8 cellular contexts compared by ENCODE assay signal in genomic region chr5:6583049-6583880, GRCh38. TPM values are rescaled to one million over a fixed set of nuclear protein-coding genes. Genes with fewer than 3 reads are reported as not detected.
DNase-seq lines count a peak whose midpoint lies in the region; ATAC-seq, FAIRE-seq and TF ChIP-seq lines count a peak whose summit lies in the region.

No MANE protein-coding gene starts in this region.

- H3K36me3 ChIP-seq in HUES6 (ENCODE audit: control insufficient read depth, insufficient read depth, low read length) (no peaks in the 10 kb centered on the region), K562 (ENCODE audit: control insufficient read depth, insufficient read depth, low read length) (no peaks in the 10 kb centered on the region)

- no peak for DNase-seq in GM12865 (ENCODE audit: low read depth)
- peak; percentile 54 to 89 (median 84) for DNase-seq in K562 (ENCODE audit: extremely low read depth in 1 of 4, low spot score in 3 of 4)
- DNase-seq in immature natural killer cell: peak in 2 of 3 donors; percentile 11 to 15
- DNase-seq in stimulated activated naive CD8-positive, alpha-beta T cell treated with anti-CD3 and anti-CD28 coated beads, Interleukin-15, Interleukin-2, amounts not matched to agents 100 U/mL and 50 U/mL, for 24 hours: peak; percentile 35
- no peak for DNase-seq in NCI-H526 treated with DMSO at 0.1 percent for 48 hours (lab: John Stamatoyannopoulos, UW)
- DNase-seq in dedifferentiated amniotic fluid mesenchymal stem cell (ENCODE audit: extremely low spot score): no peak

- H3K4me3 ChIP-seq in GM12865 (ENCODE audit: low read depth, low read length) (no peak overlapping the region), HUES6 (ENCODE audit: low read depth, low read length) (peak overlapping the region; percentile 53), K562 (peak overlapping the region; percentile 14; the same call in 1 of the 2 replicates)

- in situ Hi-C loops in K562 (cut with MboI): no loop called here

- CTCF ChIA-PET in K562 (lab: Yijun Ruan, JAX; ENCODE audit: low intra/inter-chr PET ratio): no interaction called here

- no TSS peak for BruUV-seq in K562 (replicated peaks; lab: Mats Ljungman, UMichigan)

- H3K9me1 ChIP-seq in K562 (ENCODE audit: control insufficient read depth, insufficient read depth, low read length): peaks cover 3% of the 10 kb centered on the region

- no peak for TF ChIP-seq POLR2A in K562 (conservative IDR thresholded peaks at IDR 0.05)

- no peaks in the 10 kb centered on the region for H3K9me3 Mint-ChIP-seq in immature natural killer cell

- ATAC-seq in K562 (peak; percentile 95), GM19455 (IDR thresholded peaks at IDR 0.05; ENCODE audit: unreplicated experiment) (no peak)
- ATAC-seq in stimulated activated naive CD8-positive, alpha-beta T cell treated with anti-CD3 and anti-CD28 coated beads, Interleukin-15, Interleukin-2, amounts not matched to agents 100 U/mL and 50 U/mL, for 24 hours: peak; percentile 61

- H3K36me3 Mint-ChIP-seq in immature natural killer cell: no peaks in the 10 kb centered on the region

- POLR2A ChIA-PET in K562 (lab: Yijun Ruan, JAX): interaction anchor here (0.6 kb wide), 1 partner anchor 153 kb away, joined by 5 read pairs; no protein-coding TSS in a partner anchor

- H3K4me1 ChIP-seq in HUES6 (ENCODE audit: control insufficient read depth, insufficient read depth, low read length): peaks cover 6% of the 10 kb centered on the region; the same call in 1 of the 2 replicates
- peaks cover 0 to 12% of the 10 kb centered on the region in 2 experiments; a peak in 2 of 5 replicates for H3K4me1 ChIP-seq in K562 (replicated peaks in 1 of 2; ENCODE audit: control insufficient read depth in 2 of 2, insufficient read depth in 2 of 2, low read length in 2 of 2)

- H4K20me1 ChIP-seq in K562 (replicated peaks; ENCODE audit: control insufficient read depth, insufficient read depth, low read length): 0 out of 2 replicates have a peak, but pooled peaks cover 6% of the 10 kb centered on the region

- H3K9ac ChIP-seq in HUES6 (ENCODE audit: low read length) (no peak overlapping the region), K562 (ENCODE audit: insufficient read depth in 1 of 2, low read depth in 2 of 2, low read length in 2 of 2) (peak overlapping the region in 1 of 2 experiments; percentile 58; a peak in 1 of 4 replicates)

- peaks cover 6 to 41% (median 19%) of the 10 kb centered on the region in 3 donors for H3K27me3 Mint-ChIP-seq in immature natural killer cell (ENCODE audit: low read depth in 3 of 3)

- H3K27ac ChIP-seq in HUES6 (ENCODE audit: low read depth, low read length): no peak overlapping the region
- no peak overlapping the region for H3K27ac ChIP-seq in K562 (ENCODE audit: extremely low read depth, low read depth, low read length)

- peak in 1 of 2 experiments; percentile 26; a peak in 2 of 4 replicates for TF ChIP-seq RAD21 in K562 (CRISPR knock-in tag; conservative IDR thresholded peaks at IDR 0.05 in 1 of 2, IDR thresholded peaks at IDR 0.05 in 1 of 2)

- TF ChIP-seq EP300 in K562 (IDR thresholded peaks at IDR 0.05; ENCODE audit: low read length): no peak

- no peak overlapping the region for H3K27ac Mint-ChIP-seq in immature natural killer cell

- peak overlapping the region; percentile 32 for H3K4me2 ChIP-seq in K562 (ENCODE audit: insufficient read depth, low read length)

- TF ChIP-seq CTCF in GM12865 (IDR thresholded peaks at IDR 0.05; ENCODE audit: insufficient read depth, low read depth, low read length, missing control alignments): peak; percentile 7
- TF ChIP-seq CTCF in K562 (IDR thresholded peaks at IDR 0.05 in 2 of 3, conservative IDR thresholded peaks at IDR 0.05 in 1 of 3; ENCODE audit: insufficient read depth in 2 of 3, low read depth in 1 of 3, low read length in 3 of 3): peak in 2 of 3 experiments; percentile 21 to 69; a peak in 3 of 6 replicates

- peaks cover 73% of the 10 kb centered on the region for H3K27me3 ChIP-seq in HUES6 (ENCODE audit: control insufficient read depth, insufficient read depth, low read length)
- H3K27me3 ChIP-seq in K562 (ENCODE audit: control insufficient read depth in 2 of 2, insufficient read depth in 2 of 2, low read length in 2 of 2): peaks cover 65 to 76% of the 10 kb centered on the region in 2 experiments

- FAIRE-seq in K562 (lab: Jason Lieb, UNC): no peak

- H3K79me2 ChIP-seq in K562 (ENCODE audit: control insufficient read depth, insufficient read depth, low read length): no peaks in the 10 kb centered on the region

- no peak overlapping the region for H3K4me3 Mint-ChIP-seq in immature natural killer cell

- H3K4me1 Mint-ChIP-seq in immature natural killer cell: peaks cover 1 to 5% of the 10 kb centered on the region in 2 donors

- peak overlapping the region; percentile 36; the same call in 1 of the 2 replicates for H2AFZ ChIP-seq in K562 (ENCODE audit: low read depth, low read length)

- 13% methylated on average over 40 of the region's 85 CpGs for WGBS in K562 (ENCODE audit: insufficient coverage, low coverage, missing lambda C conversion rate)

- intact Hi-C loops in K562 (cut with micrococcal nuclease): no loop called here

- no peaks in the 10 kb centered on the region for H3K9me3 ChIP-seq in HUES6 (ENCODE audit: control insufficient read depth, insufficient read depth, low read depth, low read length)
- H3K9me3 ChIP-seq in K562 (replicated peaks; ENCODE audit: control insufficient read depth, insufficient read depth, low read depth, low read length): no peaks in the 10 kb centered on the region

TF ChIP-seq in K562, 482 proteins besides CTCF, POLR2A, EP300 and RAD21 (continues in another document):
- TF ChIP-seq RUNX1 (IDR thresholded peaks at IDR 0.05; ENCODE audit: low read depth) (no peak), ETS1 (conservative IDR thresholded peaks at IDR 0.05; ENCODE audit: control insufficient read depth, low read depth, low read length) (no peak)

RNA-seq across cellular contexts. Expression of gene NSUN2, which starts 49.6 kb away (rescaled TPM):
- total RNA-seq in K562 (2011; cell fraction: chromatin; rRNA removed; ENCODE audit: low replicate concordance): 302 and 367 TPM in 2 replicates
- total RNA-seq in K562 (2011; cell fraction: nucleolus; rRNA removed): 157 and 179 TPM in 2 replicates
- total RNA-seq in K562 (2011; cell fraction: nucleoplasm; rRNA removed): 204 and 221 TPM in 2 replicates
- total RNA-seq in K562 (2014; rRNA removed) (138 and 161 TPM in 2 replicates), K562 (2014; rRNA removed; fragmentation: Illumina TruSeq; extraction: Trizol) (127 and 137 TPM in 2 replicates), K562 (2015; rRNA removed; fragmentation: Illumina TruSeq; extraction: Trizol) (122 and 124 TPM in 2 replicates), K562 (2021) (138 and 160 TPM in 2 replicates)
- polyA plus RNA-seq in K562 (2011; rRNA removed) (97.8 and 118 TPM in 2 replicates), K562 (2014; fragmentation: Illumina TruSeq; extraction: Trizol) (158 and 167 TPM in 2 replicates), K562 (2014; fragmentation: Nextera tagmentation; extraction: Ambion mirVana) (10 to 100 TPM in 1 of 2 experiments, 1 to 10 TPM in 1; 9.2 to 13.6 TPM), K562 (2014; rRNA removed) (153 and 156 TPM in 2 replicates), immature natural killer cell (10 to 100 TPM; 21.0 to 53.7 (median 29.1) TPM)
- 65.2 and 68.8 TPM in 2 replicates for polyA plus RNA-seq in K562 (2011; cell fraction: cytosol; rRNA removed)
- 184 and 242 TPM in 2 replicates for polyA plus RNA-seq in K562 (2011; cell fraction: nucleus; rRNA removed)
- 70.0 and 115 TPM in 2 replicates for polyA plus RNA-seq in K562 (2012)
- 89.1 and 113 TPM in 2 replicates for polyA minus RNA-seq in K562 (2011; rRNA and poly(A)+ RNA removed)
- 57.1 and 67.4 TPM in 2 replicates for polyA minus RNA-seq in K562 (2011; cell fraction: cytosol; rRNA and poly(A)+ RNA removed)
- polyA minus RNA-seq in K562 (2011; cell fraction: nucleus; rRNA and poly(A)+ RNA removed): 83.1 and 96.6 TPM in 2 replicates

RNA-seq across cellular contexts. Expression of gene SRD5A1, which starts 50.0 kb away (rescaled TPM):
- 18.5 and 18.8 TPM in 2 replicates for total RNA-seq in K562 (2011; cell fraction: chromatin; rRNA removed; ENCODE audit: low replicate concordance)
- 8.7 and 11.2 TPM in 2 replicates for total RNA-seq in K562 (2011; cell fraction: nucleolus; rRNA removed)
- 13.9 and 23.4 TPM in 2 replicates for total RNA-seq in K562 (2011; cell fraction: nucleoplasm; rRNA removed)
- 14.4 and 21.2 TPM in 2 replicates for total RNA-seq in K562 (2014; rRNA removed)
- total RNA-seq in K562 (2014; rRNA removed; fragmentation: Illumina TruSeq; extraction: Trizol): 6.7 and 9.7 TPM in 2 replicates
- 5.0 TPM in 2 replicates for total RNA-seq in K562 (2015; rRNA removed; fragmentation: Illumina TruSeq; extraction: Trizol)
- 22.1 and 22.2 TPM in 2 replicates for total RNA-seq in K562 (2021)
- polyA plus RNA-seq in K562 (2011; rRNA removed): 20.0 and 22.6 TPM in 2 replicates
- 16.3 and 47.6 TPM in 2 replicates for polyA plus RNA-seq in K562 (2011; cell fraction: cytosol; rRNA removed)
- polyA plus RNA-seq in K562 (2011; cell fraction: nucleus; rRNA removed): 15.9 and 23.7 TPM in 2 replicates
- polyA plus RNA-seq in K562 (2012): 7.2 and 11.9 TPM in 2 replicates
- polyA plus RNA-seq in K562 (2014; fragmentation: Illumina TruSeq; extraction: Trizol): 7.2 and 8.1 TPM in 2 replicates
- 1 to 10 TPM; 1.3 to 1.8 TPM for polyA plus RNA-seq in K562 (2014; fragmentation: Nextera tagmentation; extraction: Ambion mirVana)
- 13.7 and 19.0 TPM in 2 replicates for polyA plus RNA-seq in K562 (2014; rRNA removed)
- 7.1 and 8.6 TPM in 2 replicates for polyA minus RNA-seq in K562 (2011; rRNA and poly(A)+ RNA removed)
- polyA minus RNA-seq in K562 (2011; cell fraction: cytosol; rRNA and poly(A)+ RNA removed): 5.7 and 7.3 TPM in 2 replicates
- 6.8 and 9.6 TPM in 2 replicates for polyA minus RNA-seq in K562 (2011; cell fraction: nucleus; rRNA and poly(A)+ RNA removed)
- 1 to 10 TPM; 4.8 to 9.6 (median 9.3) TPM for polyA plus RNA-seq in immature natural killer cell

Comparison
In these comparisons a context has a peak if more than half of its experiments do, and no peak if none do; other contexts are left out.
1. DNase-seq: peak in K562 (4 of 4), immature natural killer cell (2 of 3) and stimulated activated naive CD8-positive, alpha-beta T cell treated with anti-CD3 and anti-CD28 coated beads, Interleukin-15, Interleukin-2, amounts not matched to agents 100 U/mL and 50 U/mL, for 24 hours (single experiment); none in GM12865 (single experiment), NCI-H526 treated with DMSO at 0.1 percent for 48 hours (single experiment) and dedifferentiated amniotic fluid mesenchymal stem cell (single experiment).